ENCODE assay signal across 24 cellular contexts in the genomic region with DNA sequence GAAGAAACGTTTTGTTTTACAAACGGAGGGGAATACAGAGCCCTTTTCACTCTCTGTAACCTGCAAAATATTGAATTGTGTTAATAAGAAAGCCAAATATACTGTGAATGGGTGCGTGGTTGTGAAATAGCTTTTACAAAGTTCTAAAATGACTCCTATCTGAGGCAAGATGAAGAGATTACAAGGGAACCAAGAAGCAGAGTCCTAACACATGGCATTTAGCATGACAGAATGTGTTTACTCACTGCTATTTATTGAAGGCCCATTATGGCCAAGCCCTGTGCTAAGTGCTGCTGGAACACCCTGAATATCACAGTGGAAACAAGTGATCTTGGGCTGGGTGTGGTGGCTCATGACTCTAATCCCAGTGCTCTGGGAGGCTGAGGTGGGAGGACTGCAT. TPM values are rescaled to one million over a fixed set of nuclear protein-coding genes. Genes with fewer than 3 reads are reported as not detected.
DNase-seq lines count a peak whose midpoint lies in the region; ATAC-seq and TF ChIP-seq lines count a peak whose summit lies in the region.
"Had no signal": no experiment of that assay in that cellular context is flagged by ENCODE, and none has a peak within 500 bp of the region (broad histone marks: within the 10 kb centered on the region; RNA-seq: fewer than 3 reads in every experiment).

No MANE protein-coding gene starts in this region.

- no peak for TF ChIP-seq CTCF in left ventricle myocardium inferior (IDR thresholded peaks at IDR 0.05; ENCODE audit: borderline replicate concordance)

- no peak overlapping the region for H3K4me3 ChIP-seq in left ventricle myocardium inferior
- H3K4me3 ChIP-seq: A549; BLaER1 treated with 17β-estradiol and CSF1 and Interleukin-3, amounts not matched to agents 10 nM and 100 nM; SK-N-MC had no signal

- H3K27ac ChIP-seq in left ventricle myocardium inferior (replicated peaks) (peak overlapping the region; percentile 86), angular gyrus (ENCODE audit: low read depth, low read length) (peak overlapping the region; percentile 5)
- H3K27ac ChIP-seq: A549; BLaER1 treated with 17β-estradiol and CSF1 and Interleukin-3, amounts not matched to agents 10 nM and 100 nM; SK-N-MC had no signal

- H3K27me3 ChIP-seq in left ventricle myocardium inferior (ENCODE audit: low read depth) = peaks cover 59% of the 10 kb centered on the region
- H3K27me3 ChIP-seq: BLaER1 treated with 17β-estradiol and CSF1 and Interleukin-3, amounts not matched to agents 10 nM and 100 nM had no signal

- H3K9me3 ChIP-seq in left ventricle myocardium inferior (replicated peaks) = no peaks in the 10 kb centered on the region
- H3K9me3 ChIP-seq: A549; BLaER1 treated with 17β-estradiol and CSF1 and Interleukin-3, amounts not matched to agents 10 nM and 100 nM had no signal

- intact Hi-C loops in left ventricle myocardium inferior (cut with micrococcal nuclease) = no loop called here
- intact Hi-C loops in left ventricle myocardium superior (cut with micrococcal nuclease) = no loop called here

- DNase-seq in left ventricle myocardium inferior (no peak), left ventricle myocardium superior (no peak), NCI-H774 (lab: John Stamatoyannopoulos, UW) (peak; percentile 46), cerebellar nuclear complex (lab: John Stamatoyannopoulos, UW) (no peak), NAMALWA (ENCODE audit: low spot score) (no peak)
- DNase-seq: AML-193; CD4-positive, alpha-beta T cell; DMS79; EL; GDM1; IMR-90; KG1; MM.1S; NCI-H1436 treated with DMSO at 0.1 percent for 48 hours; NCI-H2029; NCI-H446; NCI-H524 treated with DMSO at 0.1 percent for 48 hours; SIG-M5 had no signal

- H3K4me1 ChIP-seq in left ventricle myocardium inferior = peaks cover 86% of the 10 kb centered on the region

- peaks cover 26% of the 10 kb centered on the region for H3K36me3 ChIP-seq in left ventricle myocardium inferior

- ATAC-seq in left ventricle myocardium superior = no peak
- no peak for ATAC-seq in HG03565 (IDR thresholded peaks at IDR 0.05; ENCODE audit: unreplicated experiment)
- ATAC-seq: A549, HCT116 had no signal

RNA-seq across cellular contexts. Expression of a gene that starts 12.9 kb away (rescaled TPM):
- total RNA-seq in left ventricle myocardium inferior = 23.5 TPM
- 30.4 TPM for total RNA-seq in left ventricle myocardium superior
- total RNA-seq: CD4-positive, alpha-beta T cell had no signal
